Comparison of ENCODE assay signal across 1 cellular context in genomic region chr3:190319660-190320059, GRCh38.
TF ChIP-seq lines count a peak whose summit lies in the region.

No MANE protein-coding gene starts in this region.

TF ChIP-seq in GM23338, 12 proteins besides CTCF, POLR2A, EP300 and RAD21 (continued from another document):
- no peak for TF ChIP-seq ZNF462 (CRISPR knock-in tag; IDR thresholded peaks at IDR 0.05)
- TF ChIP-seq STAT1 (IDR thresholded peaks at IDR 0.05; ENCODE audit: unreplicated experiment) = no peak
- no peak for TF ChIP-seq EZH2 (IDR thresholded peaks at IDR 0.05; ENCODE audit: low read depth, unreplicated experiment)
- no peak for TF ChIP-seq JUNB (IDR thresholded peaks at IDR 0.05; ENCODE audit: unreplicated experiment)
